ENCODE assay signal across 11 cellular contexts in the genomic region with DNA sequence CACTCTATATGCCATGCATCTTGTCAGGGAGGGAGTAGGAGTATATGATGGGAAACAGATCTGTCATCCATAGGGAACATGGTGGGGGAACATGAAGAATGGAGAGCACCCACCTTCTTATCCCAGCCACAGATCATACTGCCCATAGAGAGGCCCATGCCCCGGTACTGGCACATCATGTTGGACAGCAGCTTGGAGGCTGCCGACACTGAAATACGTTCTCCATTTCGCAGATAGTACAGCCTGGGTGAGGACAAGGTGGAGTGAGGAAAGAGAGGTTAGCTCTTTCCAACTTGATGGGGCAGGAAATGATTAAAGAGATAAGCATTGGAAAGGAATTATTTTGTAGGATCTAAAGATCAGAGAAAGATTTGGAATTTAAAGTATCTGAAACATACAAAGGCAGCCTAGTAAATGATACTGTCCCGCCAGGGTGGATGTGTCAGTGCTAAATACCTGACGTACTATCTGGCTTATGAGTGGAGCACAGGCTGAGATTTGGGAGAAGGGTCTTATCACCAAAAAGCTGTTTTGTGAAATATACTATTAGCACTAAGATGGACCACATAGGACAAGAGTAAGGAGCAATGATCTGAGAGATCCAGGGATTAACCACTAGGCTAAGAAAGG. TPM values are rescaled to one million over a fixed set of nuclear protein-coding genes. Genes with fewer than 3 reads are reported as not detected.
DNase-seq lines count a peak whose midpoint lies in the region; ATAC-seq and TF ChIP-seq lines count a peak whose summit lies in the region.
"Had no signal": no experiment of that assay in that cellular context is flagged by ENCODE, and none has a peak within 500 bp of the region (broad histone marks: within the 10 kb centered on the region; RNA-seq: fewer than 3 reads in every experiment).

No MANE protein-coding gene starts in this region.

- H3K4me1 ChIP-seq in lower lobe of right lung: peaks cover 55% of the 10 kb centered on the region

- H3K27me3 Mint-ChIP-seq in activated naive CD4-positive, alpha-beta T cell treated with anti-CD3 and anti-CD28 coated beads for 36 hours (ENCODE audit: low read depth): no peaks in the 10 kb centered on the region
- H3K27me3 Mint-ChIP-seq in activated CD4-positive, alpha-beta memory T cell treated with anti-CD3 and anti-CD28 coated beads, Interleukin-2, amount 10 ng/mL, durations not matched to agents 7 days and 5 days: no peaks in the 10 kb centered on the region
- H3K27me3 Mint-ChIP-seq in type B pancreatic cell: peaks cover 56% of the 10 kb centered on the region

- peak overlapping the region; percentile 98 for H3K4me3 Mint-ChIP-seq in activated naive CD4-positive, alpha-beta T cell treated with anti-CD3 and anti-CD28 coated beads for 36 hours
- peak overlapping the region; percentile 97 for H3K4me3 Mint-ChIP-seq in activated CD4-positive, alpha-beta memory T cell treated with anti-CD3 and anti-CD28 coated beads, Interleukin-2, amount 10 ng/mL, durations not matched to agents 7 days and 5 days
- H3K4me3 Mint-ChIP-seq in type B pancreatic cell: peak overlapping the region; percentile 62

- POLR2A ChIA-PET in activated CD4-positive, alpha-beta memory T cell treated with anti-CD3 and anti-CD28 coated beads, Interleukin-2, amount 10 ng/mL, durations not matched to agents 7 days and 5 days (lab: Charles Lee): interaction anchor here (0.7 to 16.8 kb wide), 7 partner anchors 8 to 142 kb away, joined by 3 to 1055 read pairs (median 80); partner anchors contain the start of genes BRD2, PSMB9 and TAP1

- H3K27ac ChIP-seq in lower lobe of right lung: no peak overlapping the region

- ATAC-seq in lower lobe of right lung: no peak
- ATAC-seq: gastrocnemius medialis had no signal

- TF ChIP-seq CTCF in lower lobe of right lung (IDR thresholded peaks at IDR 0.05) (no peak), type B pancreatic cell (conservative IDR thresholded peaks at IDR 0.05) (no peak)

- CTCF ChIA-PET in activated naive CD4-positive, alpha-beta T cell treated with anti-CD3 and anti-CD28 coated beads for 36 hours (lab: Charles Lee): interaction anchor here (0.7 to 10.6 kb wide), 4 partner anchors 12 to 111 kb away, joined by 3 to 204 read pairs (median 12); partner anchors contain the start of genes HLA-DMA, PSMB9 and TAP1
- CTCF ChIA-PET in activated CD4-positive, alpha-beta memory T cell treated with anti-CD3 and anti-CD28 coated beads, Interleukin-2, amount 10 ng/mL, durations not matched to agents 7 days and 5 days (lab: Charles Lee): interaction anchor here (0.6 to 6.3 kb wide), 5 partner anchors 9 to 1243 kb away, joined by 3 to 337 read pairs (median 3); partner anchors contain the start of genes PSMB9 and TAP1

- peaks cover 71% of the 10 kb centered on the region for H3K36me3 Mint-ChIP-seq in activated naive CD4-positive, alpha-beta T cell treated with anti-CD3 and anti-CD28 coated beads for 36 hours (ENCODE audit: low read depth)
- H3K36me3 Mint-ChIP-seq in activated CD4-positive, alpha-beta memory T cell treated with anti-CD3 and anti-CD28 coated beads, Interleukin-2, amount 10 ng/mL, durations not matched to agents 7 days and 5 days (ENCODE audit: low read depth): peaks cover 83% of the 10 kb centered on the region
- H3K36me3 Mint-ChIP-seq in type B pancreatic cell: peaks cover under 1% of the 10 kb centered on the region

- intact Hi-C loops in activated naive CD4-positive, alpha-beta T cell treated with anti-CD3 and anti-CD28 coated beads for 36 hours (cut with micrococcal nuclease): loop anchor here (5.0 to 10.0 kb wide), 7 partner anchors 365 to 1177 kb away; partner anchors contain the start of genes AGPAT1, C6orf47, CLIC1 and CSNK2B
- intact Hi-C loops in lower lobe of right lung (cut with DNase I): no loop called here

- no peaks in the 10 kb centered on the region for H3K9me3 Mint-ChIP-seq in activated naive CD4-positive, alpha-beta T cell treated with anti-CD3 and anti-CD28 coated beads for 36 hours
- no peaks in the 10 kb centered on the region for H3K9me3 Mint-ChIP-seq in activated CD4-positive, alpha-beta memory T cell treated with anti-CD3 and anti-CD28 coated beads, Interleukin-2, amount 10 ng/mL, durations not matched to agents 7 days and 5 days
- H3K9me3 Mint-ChIP-seq in type B pancreatic cell: no peaks in the 10 kb centered on the region

- H3K4me1 Mint-ChIP-seq in activated naive CD4-positive, alpha-beta T cell treated with anti-CD3 and anti-CD28 coated beads for 36 hours (ENCODE audit: low read depth): peaks cover 57% of the 10 kb centered on the region
- H3K4me1 Mint-ChIP-seq in activated CD4-positive, alpha-beta memory T cell treated with anti-CD3 and anti-CD28 coated beads, Interleukin-2, amount 10 ng/mL, durations not matched to agents 7 days and 5 days: peaks cover 58% of the 10 kb centered on the region
- peaks cover 8% of the 10 kb centered on the region for H3K4me1 Mint-ChIP-seq in type B pancreatic cell (ENCODE audit: unreplicated experiment)

- H3K27ac Mint-ChIP-seq in activated naive CD4-positive, alpha-beta T cell treated with anti-CD3 and anti-CD28 coated beads for 36 hours: peak overlapping the region; percentile 99
- H3K27ac Mint-ChIP-seq in activated CD4-positive, alpha-beta memory T cell treated with anti-CD3 and anti-CD28 coated beads, Interleukin-2, amount 10 ng/mL, durations not matched to agents 7 days and 5 days: peak overlapping the region; percentile 99
- no peak overlapping the region for H3K27ac Mint-ChIP-seq in type B pancreatic cell

- no peaks in the 10 kb centered on the region for H3K9me3 ChIP-seq in lower lobe of right lung
- H3K9me3 ChIP-seq: gastrocnemius medialis had no signal

- DNase-seq in activated naive CD4-positive, alpha-beta T cell treated with anti-CD3 and anti-CD28 coated beads for 36 hours: no peak
- DNase-seq in activated naive CD4-positive, alpha-beta T cell (lab: John Stamatoyannopoulos, UW): no peak
- no peak for DNase-seq in activated CD4-positive, alpha-beta memory T cell treated with anti-CD3 and anti-CD28 coated beads, Interleukin-2, amount 10 ng/mL, durations not matched to agents 7 days and 5 days
- DNase-seq in lower lobe of right lung: no peak
- DNase-seq in type B pancreatic cell (ENCODE audit: extremely low spot score, unreplicated experiment): no peak
- DNase-seq in GM19240 (ENCODE audit: insufficient read length, low spot score): no peak
- no peak for DNase-seq in SK-N-DZ (ENCODE audit: low spot score)
- no peak for DNase-seq in hippocampal formation (lab: John Stamatoyannopoulos, UW)
- DNase-seq: gastrocnemius medialis, NCI-H2029, posterior cingulate gyrus had no signal

- peak overlapping the region; percentile 92 for H3K4me3 ChIP-seq in lower lobe of right lung

- H3K27me3 ChIP-seq in lower lobe of right lung (ENCODE audit: low read depth): no peaks in the 10 kb centered on the region
- H3K27me3 ChIP-seq: gastrocnemius medialis had no signal

- H3K36me3 ChIP-seq in lower lobe of right lung: peaks cover 48% of the 10 kb centered on the region

RNA-seq across cellular contexts. Expression of gene PSMB8, which starts 1.7 kb away (rescaled TPM):
- total RNA-seq in activated naive CD4-positive, alpha-beta T cell treated with anti-CD3 and anti-CD28 coated beads for 36 hours: 100 to 1,000 TPM; 286 to 308 TPM
- total RNA-seq in activated CD4-positive, alpha-beta memory T cell treated with anti-CD3 and anti-CD28 coated beads, Interleukin-2, amount 10 ng/mL, durations not matched to agents 7 days and 5 days: 100 to 1,000 TPM; 389 to 401 TPM
- total RNA-seq in lower lobe of right lung (103 TPM), type B pancreatic cell (ENCODE audit: low replicate concordance) (17.3 and 36.8 TPM in 2 replicates)
- polyA plus RNA-seq in SK-N-DZ (2014; cell fraction: cytosol; rRNA removed): not detected in 2 replicates
- polyA plus RNA-seq in SK-N-DZ (2014; cell fraction: nucleus; rRNA removed): not detected in 2 replicates

RNA-seq across cellular contexts. Expression of gene TAP2, which starts 3.6 kb away (rescaled TPM):
- total RNA-seq in activated naive CD4-positive, alpha-beta T cell treated with anti-CD3 and anti-CD28 coated beads for 36 hours: 100 to 1,000 TPM; 136 to 138 TPM
- total RNA-seq in activated CD4-positive, alpha-beta memory T cell treated with anti-CD3 and anti-CD28 coated beads, Interleukin-2, amount 10 ng/mL, durations not matched to agents 7 days and 5 days: 100 to 1,000 TPM; 203 to 211 TPM
- total RNA-seq in lower lobe of right lung (81.8 TPM), type B pancreatic cell (ENCODE audit: low replicate concordance) (22.0 and 49.7 TPM in 2 replicates)
- polyA plus RNA-seq in SK-N-DZ (2014; cell fraction: cytosol; rRNA removed): 0.71 and 1.2 TPM in 2 replicates
- 0.37 and 1.2 TPM in 2 replicates for polyA plus RNA-seq in SK-N-DZ (2014; cell fraction: nucleus; rRNA removed)

RNA-seq across cellular contexts. Expression of gene TAP1, which starts 11.4 kb away (rescaled TPM):
- 100 to 1,000 TPM; 187 TPM for total RNA-seq in activated naive CD4-positive, alpha-beta T cell treated with anti-CD3 and anti-CD28 coated beads for 36 hours
- total RNA-seq in activated CD4-positive, alpha-beta memory T cell treated with anti-CD3 and anti-CD28 coated beads, Interleukin-2, amount 10 ng/mL, durations not matched to agents 7 days and 5 days: 100 to 1,000 TPM; 410 to 412 TPM
- 63.9 TPM for total RNA-seq in lower lobe of right lung
- total RNA-seq in type B pancreatic cell (ENCODE audit: low replicate concordance): 16.7 and 38.4 TPM in 2 replicates
- polyA plus RNA-seq in SK-N-DZ (2014; cell fraction: cytosol; rRNA removed): not detected in 2 replicates
- polyA plus RNA-seq in SK-N-DZ (2014; cell fraction: nucleus; rRNA removed): not detected in 2 replicates

RNA-seq across cellular contexts. Expression of gene PSMB9, which starts 11.9 kb away (rescaled TPM):
- total RNA-seq in activated naive CD4-positive, alpha-beta T cell treated with anti-CD3 and anti-CD28 coated beads for 36 hours: 100 to 1,000 TPM; 238 to 241 TPM
- total RNA-seq in activated CD4-positive, alpha-beta memory T cell treated with anti-CD3 and anti-CD28 coated beads, Interleukin-2, amount 10 ng/mL, durations not matched to agents 7 days and 5 days: 100 to 1,000 TPM; 368 to 372 TPM
- total RNA-seq in lower lobe of right lung: 74.5 TPM
- total RNA-seq in type B pancreatic cell (ENCODE audit: low replicate concordance): 5.7 and 16.9 TPM in 2 replicates
- not detected in 2 replicates for polyA plus RNA-seq in SK-N-DZ (2014; cell fraction: cytosol; rRNA removed)
- polyA plus RNA-seq in SK-N-DZ (2014; cell fraction: nucleus; rRNA removed): not detected in 2 replicates

RNA-seq across cellular contexts. Expression of gene HLA-DOB, which starts 25.3 kb away (rescaled TPM):
- total RNA-seq in activated naive CD4-positive, alpha-beta T cell treated with anti-CD3 and anti-CD28 coated beads for 36 hours: 1 to 10 TPM in 1 of 2 experiments, under 1 TPM in 1; 0.91 to 1.1 TPM
- 1 to 10 TPM; 1.5 to 2.2 TPM for total RNA-seq in activated CD4-positive, alpha-beta memory T cell treated with anti-CD3 and anti-CD28 coated beads, Interleukin-2, amount 10 ng/mL, durations not matched to agents 7 days and 5 days
- total RNA-seq in lower lobe of right lung (0.95 TPM), type B pancreatic cell (ENCODE audit: low replicate concordance) (0.88 TPM in 1 of 2 replicates, not detected in the other)
- 0.21 TPM in 1 of 2 replicates, not detected in the other for polyA plus RNA-seq in SK-N-DZ (2014; cell fraction: cytosol; rRNA removed)
- not detected in 2 replicates for polyA plus RNA-seq in SK-N-DZ (2014; cell fraction: nucleus; rRNA removed)
